In genomic region chr1:202133989-202134388, GRCh38 we compare ENCODE assay signal across 19 cellular contexts. TPM values are rescaled to one million over a fixed set of nuclear protein-coding genes. Genes with fewer than 3 reads are reported as not detected.
DNase-seq lines count a peak whose midpoint lies in the region; ATAC-seq and TF ChIP-seq lines count a peak whose summit lies in the region.
"Had no signal": no experiment of that assay in that cellular context is flagged by ENCODE, and none has a peak within 500 bp of the region (broad histone marks: within the 10 kb centered on the region; RNA-seq: fewer than 3 reads in every experiment).

No MANE protein-coding gene starts in this region.

- H2BK15ac ChIP-seq in IMR-90 (ENCODE audit: low read depth, low read length): no peak overlapping the region

- peaks cover 72% of the 10 kb centered on the region for H3K36me3 Mint-ChIP-seq in dendritic cell treated with granulocyte-macrophage colony-stimulating factor and Interleukin-4, amounts not matched to agents 40 ng/mL and 50 ng/mL, for 4 days (ENCODE audit: low read depth)
- peaks cover 13% of the 10 kb centered on the region for H3K36me3 Mint-ChIP-seq in mesothelial cell of epicardium

- no peak overlapping the region for H3K23ac ChIP-seq in IMR-90 (ENCODE audit: low read depth, low read length)

- no CpG with 5 or more reads among the region's 5 CpGs for WGBS in IMR-90 (ENCODE audit: extremely low coverage in 2 of 2, insufficient read length in 1 of 2), 2 experiments

- H3K18ac ChIP-seq in IMR-90 (ENCODE audit: low read depth, low read length): no peak overlapping the region

- H2BK120ac ChIP-seq in IMR-90 (ENCODE audit: low read depth, low read length): no peak overlapping the region

- H3K56ac ChIP-seq in IMR-90 (ENCODE audit: extremely low read depth, insufficient read depth, low read length): no peak overlapping the region

- in situ Hi-C loops in IMR-90 (cut with MboI; ENCODE audit: low sequenced_read_pairs): loop anchor here (25.0 kb wide), 1 partner anchor 597 kb away; the partner anchor contains the start of gene NAV1

- POLR2A ChIA-PET in IMR-90 (lab: Charles Lee; ENCODE audit: unreplicated experiment): no interaction called here

- H3K4me3 ChIP-seq in IMR-90 (ENCODE audit: insufficient read depth, low read depth, low read length) (no peak overlapping the region), thoracic aorta (no peak overlapping the region)
- H3K4me3 ChIP-seq: BLaER1 treated with 17β-estradiol and CSF1 and Interleukin-3, amounts not matched to agents 10 nM and 100 nM had no signal

- H3K4me1 Mint-ChIP-seq in dendritic cell treated with granulocyte-macrophage colony-stimulating factor and Interleukin-4, amounts not matched to agents 40 ng/mL and 50 ng/mL, for 4 days (ENCODE audit: low read depth): peaks cover 49% of the 10 kb centered on the region
- H3K4me1 Mint-ChIP-seq in mesothelial cell of epicardium: peaks cover 23% of the 10 kb centered on the region

- H3K4me1 ChIP-seq in IMR-90 (ENCODE audit: control insufficient read depth, insufficient read depth, low read length) (0 out of 2 replicates have a peak, but pooled peaks cover 1% of the 10 kb centered on the region), thoracic aorta (ENCODE audit: control insufficient read depth in 1 of 2, low read depth in 2 of 2) (peaks cover 16 to 43% of the 10 kb centered on the region in 2 donors)

- H4K91ac ChIP-seq in IMR-90 (ENCODE audit: insufficient read depth, low read depth, low read length): no peak overlapping the region

- no peak overlapping the region for H3K27ac ChIP-seq in IMR-90 (ENCODE audit: insufficient read depth, low read length)
- H3K27ac ChIP-seq in thoracic aorta: peak overlapping the region; percentile 46 to 93
- H3K27ac ChIP-seq: BLaER1 treated with 17β-estradiol and CSF1 and Interleukin-3, amounts not matched to agents 10 nM and 100 nM had no signal

- intact Hi-C loops in IMR-90 (cut with micrococcal nuclease) (no loop called here), cardiac septum (cut with DNase I) (loop anchor here (10.0 kb wide), 1 partner anchor 239 kb away; no protein-coding TSS in a partner anchor)
- intact Hi-C loops in dendritic cell treated with granulocyte-macrophage colony-stimulating factor and Interleukin-4, amounts not matched to agents 40 ng/mL and 50 ng/mL, for 4 days (cut with micrococcal nuclease): no loop called here

- H3K4me3 Mint-ChIP-seq in dendritic cell treated with granulocyte-macrophage colony-stimulating factor and Interleukin-4, amounts not matched to agents 40 ng/mL and 50 ng/mL, for 4 days: peak overlapping the region; percentile 2
- H3K4me3 Mint-ChIP-seq in mesothelial cell of epicardium: no peak overlapping the region
- H3K4me3 Mint-ChIP-seq: HFFc6 had no signal

- H3K27me3 ChIP-seq in IMR-90 (ENCODE audit: control insufficient read depth, insufficient read depth, low read length): no peaks in the 10 kb centered on the region
- H3K27me3 ChIP-seq in thoracic aorta (replicated peaks; ENCODE audit: insufficient read depth): no peaks in the 10 kb centered on the region
- H3K27me3 ChIP-seq: BLaER1 treated with 17β-estradiol and CSF1 and Interleukin-3, amounts not matched to agents 10 nM and 100 nM had no signal

- no peaks in the 10 kb centered on the region for H3K9me3 Mint-ChIP-seq in dendritic cell treated with granulocyte-macrophage colony-stimulating factor and Interleukin-4, amounts not matched to agents 40 ng/mL and 50 ng/mL, for 4 days
- no peaks in the 10 kb centered on the region for H3K9me3 Mint-ChIP-seq in mesothelial cell of epicardium
- H3K9me3 Mint-ChIP-seq: HFFc6 had no signal

- dilution Hi-C loops in IMR-90 (cut with HindIII; ENCODE audit: low sequenced_read_pairs, unreplicated experiment): no loop called here

- no peak for ATAC-seq in IMR-90 (ENCODE audit: low read depth)
- ATAC-seq in thoracic aorta (ENCODE audit: insufficient number of reproducible peaks, low FRiP score, low read depth): no peak
- ATAC-seq in omental fat pad (ENCODE audit: low FRiP score): no peak
- ATAC-seq: Panc1 had no signal

- H3K14ac ChIP-seq in IMR-90 (replicated peaks; ENCODE audit: low read depth, low read length): no peak overlapping the region

- H2BK20ac ChIP-seq in IMR-90 (ENCODE audit: low read depth, low read length): no peak overlapping the region

- TF ChIP-seq POLR2A in IMR-90 (IDR thresholded peaks at IDR 0.05; ENCODE audit: low read depth, low read length): no peak

- no peak overlapping the region for H4K8ac ChIP-seq in IMR-90 (ENCODE audit: low read depth in 2 of 2, low read length in 2 of 2)

- H4K20me1 ChIP-seq in IMR-90 (ENCODE audit: insufficient read depth, low read length): peaks cover 42% of the 10 kb centered on the region

- TSS peak; percentile 72 for BruUV-seq in IMR-90 (replicated peaks; lab: Mats Ljungman, UMichigan)

- no peaks in the 10 kb centered on the region for H3K27me3 Mint-ChIP-seq in dendritic cell treated with granulocyte-macrophage colony-stimulating factor and Interleukin-4, amounts not matched to agents 40 ng/mL and 50 ng/mL, for 4 days
- no peaks in the 10 kb centered on the region for H3K27me3 Mint-ChIP-seq in mesothelial cell of epicardium (ENCODE audit: low read depth)

- TF ChIP-seq CTCF in IMR-90 (conservative IDR thresholded peaks at IDR 0.05; ENCODE audit: low read depth, low read length) (no peak), mesothelial cell of epicardium (IDR thresholded peaks at IDR 0.05; ENCODE audit: unreplicated experiment) (no peak), thoracic aorta (IDR thresholded peaks at IDR 0.05) (no peak), omental fat pad (IDR thresholded peaks at IDR 0.05) (no peak)

- no peak overlapping the region for H4K5ac ChIP-seq in IMR-90 (ENCODE audit: low read depth, low read length)

- H2BK5ac ChIP-seq in IMR-90 (ENCODE audit: low read depth, low read length, poor library complexity, severe bottlenecking): no peak overlapping the region

- no peak overlapping the region for H2AFZ ChIP-seq in IMR-90 (replicated peaks; ENCODE audit: low read length, poor library complexity)

- H3K79me1 ChIP-seq in IMR-90 (ENCODE audit: low read depth in 1 of 2, low read length in 2 of 2): peaks cover 9 to 24% of the 10 kb centered on the region in 2 experiments; a peak in 3 of 4 replicates

- H2AK9ac ChIP-seq in IMR-90 (replicated peaks; ENCODE audit: low read depth, low read length, poor library complexity): no peak overlapping the region

- H3K4ac ChIP-seq in IMR-90 (ENCODE audit: low read depth, low read length): no peak overlapping the region

- H3K9me1 ChIP-seq in IMR-90 (ENCODE audit: insufficient read depth, low read length): 0 out of 2 replicates have a peak, but pooled peaks cover 5% of the 10 kb centered on the region

- no peaks in the 10 kb centered on the region for H3K9me3 ChIP-seq in IMR-90 (ENCODE audit: control insufficient read depth, insufficient read depth, low read length)
- no peaks in the 10 kb centered on the region for H3K9me3 ChIP-seq in thoracic aorta
- H3K9me3 ChIP-seq: BLaER1 treated with 17β-estradiol and CSF1 and Interleukin-3, amounts not matched to agents 10 nM and 100 nM had no signal

- peak overlapping the region; percentile 73 for H3K27ac Mint-ChIP-seq in dendritic cell treated with granulocyte-macrophage colony-stimulating factor and Interleukin-4, amounts not matched to agents 40 ng/mL and 50 ng/mL, for 4 days
- peak overlapping the region; percentile 53 for H3K27ac Mint-ChIP-seq in mesothelial cell of epicardium
- H3K27ac Mint-ChIP-seq: HFFc6 had no signal

- CTCF ChIA-PET in IMR-90 (lab: Yijun Ruan, JAX): interaction anchor here (1.5 kb wide), 1 partner anchor 21 kb away, joined by 4 read pairs; no protein-coding TSS in a partner anchor

- DNase-seq in IMR-90 (no peak), mesothelial cell of epicardium (ENCODE audit: low spot score in 2 of 2, unreplicated experiment in 2 of 2) (no peak), thoracic aorta (ENCODE audit: low spot score) (no peak), UCSD-AML1 (lab: John Stamatoyannopoulos, UW; ENCODE audit: unreplicated experiment) (no peak), cardiac septum (ENCODE audit: low spot score) (no peak), omental fat pad (ENCODE audit: low spot score) (no peak)
- no peak for DNase-seq in stimulated activated CD4-positive, alpha-beta T cell treated with anti-CD3 and anti-CD28 coated beads, Interleukin-4, amount 100 ng/mL, for 4 hours
- DNase-seq: GF-D8, HFFc6, KBM-7, NCI-H1092 treated with DMSO at 0.1 percent for 48 hours, NCI-H1694, NCI-H2107, NCI-H345 had no signal

- H2AK5ac ChIP-seq in IMR-90 (ENCODE audit: low read depth, low read length): no peak overlapping the region

- TF ChIP-seq RAD21 in IMR-90 (IDR thresholded peaks at IDR 0.05; ENCODE audit: low read length): no peak

- peaks cover 43% of the 10 kb centered on the region for H3K36me3 ChIP-seq in IMR-90 (ENCODE audit: control insufficient read depth, insufficient read depth, low read length)
- H3K36me3 ChIP-seq in thoracic aorta: peaks cover 38% of the 10 kb centered on the region

- no peak overlapping the region for H3K9ac ChIP-seq in IMR-90 (ENCODE audit: low read depth, low read length)
- H3K9ac ChIP-seq: BLaER1 treated with 17β-estradiol and CSF1 and Interleukin-3, amounts not matched to agents 10 nM and 100 nM had no signal

- H3K4me2 ChIP-seq in IMR-90 (ENCODE audit: low read depth, low read length): no peak overlapping the region
- H3K4me2 ChIP-seq: BLaER1 treated with 17β-estradiol and CSF1 and Interleukin-3, amounts not matched to agents 10 nM and 100 nM had no signal

RNA-seq across cellular contexts. Expression of gene ARL8A, which starts 10.5 kb away (rescaled TPM):
- total RNA-seq in IMR-90 (2012; rRNA removed) (18.1 and 19.7 TPM in 2 replicates), mesothelial cell of epicardium (73.9 to 79.6 TPM (median 74.4 TPM) in 3 replicates), thoracic aorta (10 to 100 TPM; 36.3 to 41.0 TPM), cardiac septum (74.5 TPM), omental fat pad (10 to 100 TPM; 31.1 to 61.8 (median 43.0) TPM)
- 30.7 and 38.6 TPM in 2 replicates for polyA plus RNA-seq in IMR-90 (2012; rRNA removed)
- 17.7 and 30.7 TPM in 2 replicates for polyA plus RNA-seq in IMR-90 (2012; cell fraction: cytosol; rRNA removed)
- 37.8 and 46.1 TPM in 2 replicates for polyA plus RNA-seq in IMR-90 (2012; cell fraction: nucleus; rRNA removed; ENCODE audit: low replicate concordance)

RNA-seq across cellular contexts. Expression of gene GPR37L1, which starts 11.3 kb away (rescaled TPM):
- total RNA-seq in IMR-90 (2012; rRNA removed) (not detected in 2 replicates), mesothelial cell of epicardium (0.07 to 0.11 TPM (median 0.09 TPM) in 3 replicates), thoracic aorta (not detected), cardiac septum (not detected), omental fat pad (under 1 TPM in 1 of 4 donors, not detected in 3; 0.16 TPM)
- 0.02 TPM in 1 of 2 replicates, not detected in the other for polyA plus RNA-seq in IMR-90 (2012; rRNA removed)
- polyA plus RNA-seq in IMR-90 (2012; cell fraction: cytosol; rRNA removed): not detected in 2 replicates
- polyA plus RNA-seq in IMR-90 (2012; cell fraction: nucleus; rRNA removed; ENCODE audit: low replicate concordance): not detected in 2 replicates
- total RNA-seq: HFFc6 had no signal

RNA-seq across cellular contexts. Expression of gene PTPN7, which starts 26.4 kb away (rescaled TPM):
- total RNA-seq in IMR-90 (2012; rRNA removed) (not detected in 2 replicates), mesothelial cell of epicardium (0.31 to 0.49 TPM (median 0.32 TPM) in 3 replicates), thoracic aorta (1 to 10 TPM; 4.3 to 6.1 TPM), cardiac septum (1.2 TPM), omental fat pad (10 to 100 TPM in 1 of 4 donors, 1 to 10 TPM in 3; 2.9 to 14.4 (median 4.6) TPM)
- 0.05 TPM in 1 of 2 replicates, not detected in the other for polyA plus RNA-seq in IMR-90 (2012; rRNA removed)
- not detected in 2 replicates for polyA plus RNA-seq in IMR-90 (2012; cell fraction: cytosol; rRNA removed)
- not detected in 2 replicates for polyA plus RNA-seq in IMR-90 (2012; cell fraction: nucleus; rRNA removed; ENCODE audit: low replicate concordance)
- total RNA-seq: A172, HFFc6 had no signal

RNA-seq across cellular contexts. Expression of gene LGR6, which starts 59.6 kb away (rescaled TPM):
- not detected in 2 replicates for total RNA-seq in IMR-90 (2012; rRNA removed)
- not detected in 2 replicates for polyA plus RNA-seq in IMR-90 (2012; rRNA removed)
- 0.01 TPM in 1 of 2 replicates, not detected in the other for polyA plus RNA-seq in IMR-90 (2012; cell fraction: cytosol; rRNA removed)
- not detected in 2 replicates for polyA plus RNA-seq in IMR-90 (2012; cell fraction: nucleus; rRNA removed; ENCODE audit: low replicate concordance)
- 3.1 to 4.7 TPM (median 3.1 TPM) in 3 replicates for total RNA-seq in mesothelial cell of epicardium
- 10 to 100 TPM; 76.6 to 99.0 TPM for total RNA-seq in thoracic aorta
- 0.86 TPM for total RNA-seq in cardiac septum
- total RNA-seq in omental fat pad: under 1 TPM in 2 of 4 donors, not detected in 2; 0.28 to 0.32 TPM
- total RNA-seq: A172, H4, HFFc6 had no signal
